Comparison of ENCODE assay signal across 25 cellular contexts in the genomic region with DNA sequence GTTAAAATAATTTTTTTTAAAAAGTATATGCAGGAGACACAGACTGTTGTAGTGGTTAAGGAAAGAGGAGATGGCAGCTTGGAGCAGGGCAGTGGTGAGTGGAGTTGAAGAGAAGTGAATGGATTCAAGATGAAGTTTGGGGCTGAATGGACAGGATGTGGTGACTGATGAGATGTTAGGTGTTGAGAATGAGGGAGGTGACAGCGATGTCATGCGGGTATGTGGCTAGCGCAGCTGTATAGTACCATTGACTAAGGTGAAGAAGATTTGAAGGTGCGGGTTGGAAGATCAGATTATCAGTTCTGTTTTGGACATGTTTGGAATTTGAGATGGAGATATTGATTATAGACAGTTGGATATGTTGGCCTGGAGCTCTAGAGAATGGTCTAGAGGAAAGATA. TPM values are rescaled to one million over a fixed set of nuclear protein-coding genes. Genes with fewer than 3 reads are reported as not detected.
DNase-seq lines count a peak whose midpoint lies in the region; ATAC-seq and TF ChIP-seq lines count a peak whose summit lies in the region.
"Had no signal": no experiment of that assay in that cellular context is flagged by ENCODE, and none has a peak within 500 bp of the region (broad histone marks: within the 10 kb centered on the region; RNA-seq: fewer than 3 reads in every experiment).

No MANE protein-coding gene starts in this region.

- H3K27me3 Mint-ChIP-seq in activated T-cell treated with anti-CD3 and anti-CD28 coated beads, Interleukin-2, amount 50 U/mL, for 72 hours (ENCODE audit: low read depth), result no peaks in the 10 kb centered on the region
- H3K27me3 Mint-ChIP-seq in T-helper 1 cell treated with Interleukin-12 subunit alpha and Interleukin-12 subunit beta and Interleukin-4 antibody, amounts not matched to agents 30 μg/mL and 1 μg/mL, for 36 hours (ENCODE audit: low read depth), result no peaks in the 10 kb centered on the region
- H3K27me3 Mint-ChIP-seq in activated naive CD8-positive, alpha-beta T cell treated with anti-CD3 and anti-CD28 coated beads, Interleukin-2, amount 10 ng/mL, durations not matched to agents 7 days and 5 days, result no peaks in the 10 kb centered on the region
- H3K27me3 Mint-ChIP-seq in neural crest cell (ENCODE audit: low read depth), result no peaks in the 10 kb centered on the region
- H3K27me3 Mint-ChIP-seq: activated naive CD8-positive, alpha-beta T cell; type B pancreatic cell had no signal

- no peak for TF ChIP-seq CTCF in neural crest cell (conservative IDR thresholded peaks at IDR 0.05)

- POLR2A ChIA-PET in activated naive CD8-positive, alpha-beta T cell treated with anti-CD3 and anti-CD28 coated beads, Interleukin-2, amount 10 ng/mL, durations not matched to agents 7 days and 5 days (lab: Charles Lee), result no interaction called here

- H3K9me3 Mint-ChIP-seq in activated T-cell treated with anti-CD3 and anti-CD28 coated beads, Interleukin-2, amount 50 U/mL, for 72 hours, result no peaks in the 10 kb centered on the region
- H3K9me3 Mint-ChIP-seq in T-helper 1 cell treated with Interleukin-12 subunit alpha and Interleukin-12 subunit beta and Interleukin-4 antibody, amounts not matched to agents 30 μg/mL and 1 μg/mL, for 36 hours, result no peaks in the 10 kb centered on the region
- H3K9me3 Mint-ChIP-seq in activated naive CD8-positive, alpha-beta T cell treated with anti-CD3 and anti-CD28 coated beads, Interleukin-2, amount 10 ng/mL, durations not matched to agents 7 days and 5 days, result no peaks in the 10 kb centered on the region
- H3K9me3 Mint-ChIP-seq in neural crest cell, result no peaks in the 10 kb centered on the region
- H3K9me3 Mint-ChIP-seq: endodermal cell, HFFc6, type B pancreatic cell had no signal

- ATAC-seq in activated T-cell treated with anti-CD3 and anti-CD28 coated beads, Interleukin-2, amount 50 U/mL, for 72 hours (replicated peaks in 1 of 2), result peak; percentile 52 to 65
- ATAC-seq in activated naive CD8-positive, alpha-beta T cell treated with anti-CD3 and anti-CD28 coated beads, Interleukin-2, amount 10 ng/mL, durations not matched to agents 7 days and 5 days (ENCODE audit: low read depth), result peak; percentile 70
- no peak for ATAC-seq in HG03280 (IDR thresholded peaks at IDR 0.05; ENCODE audit: unreplicated experiment)
- ATAC-seq: psoas muscle, sciatic nerve had no signal

- peaks cover 6 to 16% of the 10 kb centered on the region in 2 donors for H3K36me3 Mint-ChIP-seq in activated T-cell treated with anti-CD3 and anti-CD28 coated beads, Interleukin-2, amount 50 U/mL, for 72 hours (ENCODE audit: insufficient read depth in 2 of 2)
- peaks cover 24% of the 10 kb centered on the region for H3K36me3 Mint-ChIP-seq in T-helper 1 cell treated with Interleukin-12 subunit alpha and Interleukin-12 subunit beta and Interleukin-4 antibody, amounts not matched to agents 30 μg/mL and 1 μg/mL, for 36 hours (ENCODE audit: low read depth)
- peaks cover 36% of the 10 kb centered on the region for H3K36me3 Mint-ChIP-seq in activated naive CD8-positive, alpha-beta T cell treated with anti-CD3 and anti-CD28 coated beads, Interleukin-2, amount 10 ng/mL, durations not matched to agents 7 days and 5 days
- H3K36me3 Mint-ChIP-seq in neural crest cell (ENCODE audit: low read depth), result peaks cover 7% of the 10 kb centered on the region

- no peak overlapping the region for H3K4me3 Mint-ChIP-seq in activated T-cell treated with anti-CD3 and anti-CD28 coated beads, Interleukin-2, amount 50 U/mL, for 72 hours
- peak overlapping the region; percentile 0 for H3K4me3 Mint-ChIP-seq in T-helper 1 cell treated with Interleukin-12 subunit alpha and Interleukin-12 subunit beta and Interleukin-4 antibody, amounts not matched to agents 30 μg/mL and 1 μg/mL, for 36 hours
- no peak overlapping the region for H3K4me3 Mint-ChIP-seq in activated naive CD8-positive, alpha-beta T cell treated with anti-CD3 and anti-CD28 coated beads, Interleukin-2, amount 10 ng/mL, durations not matched to agents 7 days and 5 days
- H3K4me3 Mint-ChIP-seq in neural crest cell, result no peak overlapping the region
- H3K4me3 Mint-ChIP-seq: activated naive CD8-positive, alpha-beta T cell; endodermal cell; HFFc6; type B pancreatic cell had no signal

- H3K4me1 Mint-ChIP-seq in activated T-cell treated with anti-CD3 and anti-CD28 coated beads, Interleukin-2, amount 50 U/mL, for 72 hours (ENCODE audit: low read depth), result peaks cover 26% of the 10 kb centered on the region
- peaks cover 33% of the 10 kb centered on the region for H3K4me1 Mint-ChIP-seq in T-helper 1 cell treated with Interleukin-12 subunit alpha and Interleukin-12 subunit beta and Interleukin-4 antibody, amounts not matched to agents 30 μg/mL and 1 μg/mL, for 36 hours (ENCODE audit: low read depth)
- peaks cover 38% of the 10 kb centered on the region for H3K4me1 Mint-ChIP-seq in activated naive CD8-positive, alpha-beta T cell treated with anti-CD3 and anti-CD28 coated beads, Interleukin-2, amount 10 ng/mL, durations not matched to agents 7 days and 5 days
- no peaks in the 10 kb centered on the region for H3K4me1 Mint-ChIP-seq in neural crest cell

- peak overlapping the region; percentile 10 for H3K27ac Mint-ChIP-seq in activated T-cell treated with anti-CD3 and anti-CD28 coated beads, Interleukin-2, amount 50 U/mL, for 72 hours
- H3K27ac Mint-ChIP-seq in T-helper 1 cell treated with Interleukin-12 subunit alpha and Interleukin-12 subunit beta and Interleukin-4 antibody, amounts not matched to agents 30 μg/mL and 1 μg/mL, for 36 hours, result no peak overlapping the region
- peak overlapping the region; percentile 19 for H3K27ac Mint-ChIP-seq in activated naive CD8-positive, alpha-beta T cell treated with anti-CD3 and anti-CD28 coated beads, Interleukin-2, amount 10 ng/mL, durations not matched to agents 7 days and 5 days
- H3K27ac Mint-ChIP-seq in neural crest cell (ENCODE audit: unreplicated experiment), result peak overlapping the region; percentile 44
- H3K27ac Mint-ChIP-seq: activated naive CD8-positive, alpha-beta T cell; endodermal cell; HFFc6; type B pancreatic cell had no signal

- DNase-seq in activated T-cell treated with anti-CD3 and anti-CD28 coated beads, Interleukin-2, amount 50 U/mL, for 72 hours, result peak in 1 of 2 donors; percentile 5
- no peak for DNase-seq in activated T-cell treated with anti-CD3 and anti-CD28 coated beads for 4 hours
- DNase-seq in activated naive CD8-positive, alpha-beta T cell treated with anti-CD3 and anti-CD28 coated beads, Interleukin-2, amount 10 ng/mL, durations not matched to agents 7 days and 5 days, result no peak
- no peak for DNase-seq in neural crest cell (ENCODE audit: low read depth, low spot score)
- DNase-seq in NCI-H748 treated with DMSO at 0.1 percent for 48 hours (lab: John Stamatoyannopoulos, UW), result no peak
- DNase-seq in HUDEP-2 (lab: John Stamatoyannopoulos, UW; ENCODE audit: unreplicated experiment in 76 of 76), result no peak
- DNase-seq: caudate nucleus; cortex of kidney; endodermal cell; HFFc6; KG1; MG63; NCI-H1105; NCI-H187 treated with DMSO at 0.1 percent for 48 hours; NCI-H2171; NCI-H510A; psoas muscle; stimulated activated CD4-positive, alpha-beta T cell treated with anti-CD3 and anti-CD28 coated beads, Interleukin-12 subunit alpha, Interleukin-12 subunit beta, amount 100 ng/mL, for 4 hours; stimulated activated CD4-positive, alpha-beta T cell treated with anti-CD3 and anti-CD28 coated beads, Interleukin-4, amount 100 ng/mL, for 1 hour; substantia nigra had no signal

RNA-seq across cellular contexts. Expression of a gene that starts 20.1 kb away (rescaled TPM):
- total RNA-seq in activated T-cell treated with anti-CD3 and anti-CD28 coated beads, Interleukin-2, amount 50 U/mL, for 72 hours, result 10 to 100 TPM; 44.6 to 45.8 TPM
- 10 to 100 TPM; 32.2 to 33.9 TPM for total RNA-seq in activated naive CD8-positive, alpha-beta T cell treated with anti-CD3 and anti-CD28 coated beads, Interleukin-2, amount 10 ng/mL, durations not matched to agents 7 days and 5 days
- 51.9 and 53.8 TPM in 2 replicates for total RNA-seq in neural crest cell
